Comparison of ENCODE assay signal across 9 cellular contexts in the genomic region with DNA sequence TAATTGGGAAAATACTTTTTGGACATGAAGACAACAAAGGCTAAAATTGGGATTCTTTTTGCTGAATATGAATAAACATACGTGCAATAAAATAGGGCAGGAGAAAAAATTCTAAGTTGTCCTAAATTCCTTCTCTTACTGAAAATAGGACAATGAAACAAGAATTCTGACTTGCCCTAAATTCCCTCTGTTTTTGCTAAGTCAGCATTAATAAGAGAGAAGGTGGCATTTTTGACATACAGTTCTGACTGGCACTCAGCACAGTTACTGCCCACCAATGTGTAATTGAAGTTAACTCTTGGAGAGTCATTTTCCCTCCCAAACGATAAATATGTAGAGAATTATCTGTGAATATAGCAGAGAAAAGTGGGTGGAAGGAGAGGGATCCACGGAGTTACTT.
"Had no signal": no experiment of that assay in that cellular context is flagged by ENCODE, and none has a peak within 500 bp of the region (broad histone marks: within the 10 kb centered on the region; RNA-seq: fewer than 3 reads in every experiment).

No MANE protein-coding gene starts in this region.

- H3K27ac Mint-ChIP-seq: GM23338, HFFc6, IgD-negative memory B cell had no signal

- DNase-seq: H7, HFFc6, Kasumi-1, KG1 had no signal

- H2AFZ ChIP-seq: GM23338 had no signal

- H3K4me2 ChIP-seq: GM23338 had no signal

- ATAC-seq: GM23338, HCT116 had no signal

- H3K4me1 Mint-ChIP-seq: GM23338 had no signal

- H3K9me3 Mint-ChIP-seq: GM23338 had no signal

- H3K36me3 ChIP-seq: HAP-1 had no signal

- H3K9me3 ChIP-seq: HAP-1 had no signal

- H3K4me3 Mint-ChIP-seq: GM23338, HFFc6, IgD-negative memory B cell had no signal

- H3K27ac ChIP-seq: HL-60 had no signal

- H3K36me3 Mint-ChIP-seq: IgD-negative memory B cell had no signal

- H3K4me3 ChIP-seq: GM23338, HAP-1 had no signal

- H3K27me3 Mint-ChIP-seq: IgD-negative memory B cell had no signal
